ENCODE assay signal across 9 cellular contexts in the genomic region with DNA sequence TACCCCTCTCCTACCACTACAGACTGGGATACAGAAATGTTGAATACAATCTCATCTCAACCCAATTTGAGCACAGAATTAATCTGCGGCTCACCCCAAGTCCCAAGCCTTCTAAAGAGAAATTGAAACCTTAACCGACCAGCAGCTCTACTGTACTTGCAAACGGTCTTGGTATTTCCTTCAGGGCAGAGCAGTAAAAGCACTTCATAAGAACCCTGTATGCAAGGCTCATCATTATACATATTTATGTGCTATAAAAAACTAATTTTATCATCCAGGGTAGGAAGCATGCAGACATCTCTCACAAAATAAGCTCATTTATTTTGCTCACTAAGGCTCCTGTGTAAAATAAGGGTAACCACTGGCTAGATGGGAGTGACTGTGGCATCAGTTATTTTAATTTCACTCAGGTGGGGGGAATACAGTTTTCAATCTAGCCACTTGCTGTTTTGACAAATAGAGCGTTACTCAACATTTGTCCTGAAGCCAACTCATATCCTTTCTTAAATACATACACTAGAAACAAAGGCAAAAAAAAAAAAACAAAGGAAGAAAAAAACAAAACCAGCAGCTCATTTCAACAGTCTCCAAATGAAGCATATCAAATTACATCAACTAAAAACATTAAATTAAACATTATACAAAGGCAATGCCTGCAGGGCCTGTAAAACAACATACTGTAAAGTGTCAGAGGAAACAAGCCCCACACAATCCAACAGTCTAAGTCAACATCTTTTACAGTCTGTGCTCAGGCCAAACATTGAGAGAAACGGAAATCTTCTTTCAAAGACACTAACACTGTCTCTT.
DNase-seq lines count a peak whose midpoint lies in the region; FAIRE-seq and TF ChIP-seq lines count a peak whose summit lies in the region.
"Had no signal": no experiment of that assay in that cellular context is flagged by ENCODE, and none has a peak within 500 bp of the region (broad histone marks: within the 10 kb centered on the region; RNA-seq: fewer than 3 reads in every experiment).

No MANE protein-coding gene starts in this region.

- H3K9me3 ChIP-seq in H9 (ENCODE audit: control insufficient read depth, low read depth, low read length), result no peaks in the 10 kb centered on the region
- H3K9me3 ChIP-seq in parathyroid adenoma (ENCODE audit: control insufficient read depth, low read length), result no peaks in the 10 kb centered on the region
- no peaks in the 10 kb centered on the region for H3K9me3 ChIP-seq in tibial nerve

- no peak overlapping the region for H2BK5ac ChIP-seq in H9 (ENCODE audit: insufficient read length, low read length)

- TF ChIP-seq POLR2A in tibial nerve (IDR thresholded peaks at IDR 0.05), result no peak

- TF ChIP-seq CTCF in H9 (conservative IDR thresholded peaks at IDR 0.05) (no peak), parathyroid adenoma (IDR thresholded peaks at IDR 0.05) (no peak), CD14-positive monocyte (IDR thresholded peaks at IDR 0.05) (no peak), tibial nerve (IDR thresholded peaks at IDR 0.05) (no peak)

- no peak overlapping the region for H3K4me3 Mint-ChIP-seq in H9
- H3K4me3 Mint-ChIP-seq in CD14-positive monocyte, result no peak overlapping the region

- no peaks in the 10 kb centered on the region for H3K4me1 ChIP-seq in H9 (ENCODE audit: insufficient read depth, low read length)
- peaks cover 20% of the 10 kb centered on the region for H3K4me1 ChIP-seq in parathyroid adenoma
- peaks cover 0 to 20% (median 2%) of the 10 kb centered on the region in 4 donors for H3K4me1 ChIP-seq in tibial nerve

- TF ChIP-seq EP300 in tibial nerve (IDR thresholded peaks at IDR 0.05), result no peak

- DNase-seq in H9 (no peak), NCI-H2171 (lab: John Stamatoyannopoulos, UW) (peak; percentile 32), dedifferentiated amniotic fluid mesenchymal stem cell (ENCODE audit: extremely low spot score) (peak; percentile 34), CD14-positive monocyte (ENCODE audit: low spot score) (no peak), tibial nerve (ENCODE audit: low spot score in 2 of 2) (no peak), frontal cortex (ENCODE audit: low spot score in 2 of 2) (no peak), DMS 273 (lab: John Stamatoyannopoulos, UW; ENCODE audit: unreplicated experiment) (no peak)

- H3K14ac ChIP-seq in H9 (ENCODE audit: insufficient read depth, low read length), result no peak overlapping the region

- H4K91ac ChIP-seq in H9 (ENCODE audit: insufficient read length, low read depth, low read length), result no peak overlapping the region

- H3K23ac ChIP-seq in H9 (ENCODE audit: insufficient read length, low read depth, low read length), result no peak overlapping the region

- no peak overlapping the region for H3K4ac ChIP-seq in H9 (ENCODE audit: low read depth, low read length)

- H4K5ac ChIP-seq in H9 (ENCODE audit: insufficient read length, low read depth, low read length), result no peak overlapping the region

- H3K36me3 Mint-ChIP-seq in H9 (ENCODE audit: insufficient read depth in 1 of 3, low read depth in 3 of 3), result peaks cover 0 to 8% (median 0%) of the 10 kb centered on the region in 3 experiments; a peak in 3 of 7 replicates
- peaks cover 29 to 31% of the 10 kb centered on the region in 2 donors for H3K36me3 Mint-ChIP-seq in CD14-positive monocyte

- no peak overlapping the region for H2BK12ac ChIP-seq in H9 (ENCODE audit: insufficient read length, low read depth, low read length)

- FAIRE-seq in frontal cortex (lab: Jason Lieb, UNC), result no peak

- H3K4me1 Mint-ChIP-seq in H9 (peaks cover 14 to 15% of the 10 kb centered on the region in 2 experiments), CD14-positive monocyte (peaks cover under 1% of the 10 kb centered on the region)

- no CpG with 5 or more reads among the region's 5 CpGs for WGBS in H9 (ENCODE audit: extremely low coverage, insufficient read length, low lambda C conversion rate)
- WGBS in tibial nerve, 2 donors, result 44 to 47% methylated on average over 5 of the region's 5 CpGs

- H3K27ac Mint-ChIP-seq in H9, result peak overlapping the region in 2 of 3 experiments; percentile 40 to 41; a peak in 3 of 7 replicates
- H3K27ac Mint-ChIP-seq in CD14-positive monocyte, result no peak overlapping the region

- H3K4me3 ChIP-seq in parathyroid adenoma (ENCODE audit: low read depth, low read length) (no peak overlapping the region), tibial nerve (no peak overlapping the region)

- no peak overlapping the region for H4K8ac ChIP-seq in H9 (replicated peaks; ENCODE audit: insufficient read length, low read depth, low read length)

- H3K9ac ChIP-seq in H9 (ENCODE audit: extremely low read depth, insufficient read length, low read length), result no peak overlapping the region
- H3K9ac ChIP-seq in parathyroid adenoma, result no peak overlapping the region

- no peak overlapping the region for H2AK5ac ChIP-seq in H9 (ENCODE audit: insufficient read length, low read length)

- no peak overlapping the region for H2BK15ac ChIP-seq in H9 (ENCODE audit: low read depth, low read length)

- H2BK120ac ChIP-seq in H9 (ENCODE audit: low read depth, low read length, poor library complexity, severe bottlenecking), result no peak overlapping the region

- no peaks in the 10 kb centered on the region for H3K79me2 ChIP-seq in H9 (ENCODE audit: insufficient read depth, low read length)
- no peaks in the 10 kb centered on the region for H3K79me2 ChIP-seq in parathyroid adenoma

- no peak overlapping the region for H2AFZ ChIP-seq in H9 (ENCODE audit: low read length)
- no peak overlapping the region for H2AFZ ChIP-seq in parathyroid adenoma

- H3K4me2 ChIP-seq in H9 (ENCODE audit: insufficient read depth, insufficient read length, low read length), result no peak overlapping the region
- no peak overlapping the region for H3K4me2 ChIP-seq in parathyroid adenoma (ENCODE audit: low read length)

- no peak overlapping the region for H3K27ac ChIP-seq in H9 (ENCODE audit: insufficient read length, low read depth, low read length)
- H3K27ac ChIP-seq in parathyroid adenoma, result peak overlapping the region; percentile 30
- H3K27ac ChIP-seq in tibial nerve, result peak overlapping the region in 1 of 4 donors; percentile 28
- H3K27ac ChIP-seq: HL-60 had no signal

- H2BK20ac ChIP-seq in H9 (ENCODE audit: low read depth, low read length, poor library complexity, severe bottlenecking), result no peak overlapping the region

- no peaks in the 10 kb centered on the region for H3K23me2 ChIP-seq in H9 (ENCODE audit: insufficient read length, low read depth, low read length, poor library complexity, severe bottlenecking)

- H3T11ph ChIP-seq in H9 (ENCODE audit: low read length), result no peak overlapping the region

- no peak overlapping the region for H3K56ac ChIP-seq in H9 (ENCODE audit: insufficient read length, low read depth, low read length)

- H3K18ac ChIP-seq in H9 (ENCODE audit: insufficient read length, low read depth, low read length), result no peak overlapping the region

- H3K36me3 ChIP-seq in parathyroid adenoma (ENCODE audit: control insufficient read depth, insufficient read depth, low read length), result no peaks in the 10 kb centered on the region
- peaks cover 0 to 18% (median 0%) of the 10 kb centered on the region in 3 donors for H3K36me3 ChIP-seq in tibial nerve

- H3K79me1 ChIP-seq in H9 (ENCODE audit: insufficient read depth, low read depth, low read length, poor library complexity, severe bottlenecking), result no peaks in the 10 kb centered on the region

- H3K27me3 ChIP-seq in H9 (ENCODE audit: insufficient read depth, low read length) (no peaks in the 10 kb centered on the region), parathyroid adenoma (ENCODE audit: control insufficient read depth, insufficient read depth, low read length) (no peaks in the 10 kb centered on the region), tibial nerve (no peaks in the 10 kb centered on the region)

- intact Hi-C loops in CD14-positive monocyte (cut with micrococcal nuclease), result no loop called here

- H3K27me3 Mint-ChIP-seq in H9 (ENCODE audit: low read depth) (no peaks in the 10 kb centered on the region), CD14-positive monocyte (ENCODE audit: low read depth in 3 of 3) (peaks cover 0 to 2% (median 0%) of the 10 kb centered on the region in 3 donors)

- no peaks in the 10 kb centered on the region for H4K20me1 ChIP-seq in H9 (ENCODE audit: control insufficient read depth, insufficient read depth, insufficient read length)

- H3K9me3 Mint-ChIP-seq in H9, result no peaks in the 10 kb centered on the region
- no peaks in the 10 kb centered on the region for H3K9me3 Mint-ChIP-seq in CD14-positive monocyte

Comparison
In these comparisons a context has a peak if more than half of its experiments do, and no peak if none do; other contexts are left out.
1. DNase-seq: peak in NCI-H2171 (single experiment) and dedifferentiated amniotic fluid mesenchymal stem cell (single experiment); none in H9 (single experiment), CD14-positive monocyte (single experiment), tibial nerve (0 of 2), frontal cortex (0 of 2) and DMS 273 (single experiment).
2. H3K27ac Mint-ChIP-seq: peak in H9 (2 of 3); none in CD14-positive monocyte (0 of 7).